ENCODE assay signal across 8 cellular contexts in genomic region chr19:7673995-7674667, GRCh38. TPM values are rescaled to one million over a fixed set of nuclear protein-coding genes. Genes with fewer than 3 reads are reported as not detected.
DNase-seq lines count a peak whose midpoint lies in the region; ATAC-seq and TF ChIP-seq lines count a peak whose summit lies in the region.

No MANE protein-coding gene starts in this region.

- no peak overlapping the region; the same call in 1 of the 2 replicates for H3K4me3 ChIP-seq in GM23338
- H3K4me3 ChIP-seq in hepatocyte: no peak overlapping the region
- no peak overlapping the region for H3K4me3 ChIP-seq in stomach

- no peak overlapping the region for H3K27ac Mint-ChIP-seq in GM23338

- H3K9me2 ChIP-seq in GM23338 (ENCODE audit: insufficient read depth) (no peaks in the 10 kb centered on the region), hepatocyte (replicated peaks; ENCODE audit: insufficient read depth) (no peaks in the 10 kb centered on the region)

- H3K9me3 ChIP-seq in hepatocyte (ENCODE audit: low read depth) (no peaks in the 10 kb centered on the region), stomach (peaks cover 0 to 7% (median 0%) of the 10 kb centered on the region in 4 donors)

- peak; percentile 86 for ATAC-seq in GM23338
- ATAC-seq in GM19324 (IDR thresholded peaks at IDR 0.05; ENCODE audit: low FRiP score, unreplicated experiment): no peak

- intact Hi-C loops in stomach (cut with DNase I; ENCODE audit: low total_unique reads): no loop called here

- no peak overlapping the region for H3K27ac ChIP-seq in GM23338 (ENCODE audit: low read depth)
- no peak overlapping the region for H3K27ac ChIP-seq in hepatocyte
- H3K27ac ChIP-seq in stomach: peak overlapping the region in 2 of 5 donors; percentile 46 to 50

- 45% methylated on average over 12 of the region's 12 CpGs for WGBS in hepatocyte (ENCODE audit: low lambda C conversion rate, missing lambda C conversion rate)
- WGBS in stomach, 5 donors: 30 to 39% (median 34%) methylated on average over 12 of the region's 12 CpGs

- H4K20me1 ChIP-seq in GM23338 (replicated peaks; ENCODE audit: insufficient read depth) (no peaks in the 10 kb centered on the region), hepatocyte (ENCODE audit: insufficient read depth, poor library complexity, severe bottlenecking) (no peaks in the 10 kb centered on the region)

- no peak for TF ChIP-seq EP300 in stomach (IDR thresholded peaks at IDR 0.05)

- H3K4me1 Mint-ChIP-seq in GM23338: peaks cover 8% of the 10 kb centered on the region; the same call in 2 of the 3 replicates

- H3K36me3 ChIP-seq in GM23338 (ENCODE audit: insufficient read depth): no peaks in the 10 kb centered on the region
- no peaks in the 10 kb centered on the region for H3K36me3 ChIP-seq in hepatocyte (replicated peaks; ENCODE audit: insufficient read depth, low read depth)
- H3K36me3 ChIP-seq in stomach: no peaks in the 10 kb centered on the region

- H3K4me2 ChIP-seq in GM23338 (no peak overlapping the region), hepatocyte (no peak overlapping the region)

- no peaks in the 10 kb centered on the region for H3F3A ChIP-seq in GM23338 (replicated peaks; ENCODE audit: low read depth)

- peaks cover 38% of the 10 kb centered on the region for H3K27me3 Mint-ChIP-seq in GM23338 (ENCODE audit: insufficient read depth, low read depth, poor library complexity)

- peak; percentile 87 for DNase-seq in AG08395 (ENCODE audit: low spot score)
- peak; percentile 87 for DNase-seq in GM23338 (ENCODE audit: low spot score)
- peak; percentile 69 for DNase-seq in NCI-H69 (lab: John Stamatoyannopoulos, UW)
- peak; percentile 31 for DNase-seq in activated naive CD4-positive, alpha-beta T cell treated with anti-CD3 and anti-CD28 coated beads, Interleukin-2, amount 50 U/mL, for 16 hours
- DNase-seq in hepatocyte (ENCODE audit: low spot score): peak; percentile 68
- DNase-seq in stomach: peak; percentile 70
- no peak for DNase-seq in central memory CD4-positive, alpha-beta T cell

- H2AFZ ChIP-seq in GM23338 (peak overlapping the region; percentile 21; the same call in 1 of the 2 replicates), hepatocyte (no peak overlapping the region)

- TF ChIP-seq CTCF in GM23338 (conservative IDR thresholded peaks at IDR 0.05; ENCODE audit: low read depth in 2 of 2): no peak
- no peak for TF ChIP-seq CTCF in hepatocyte (IDR thresholded peaks at IDR 0.05; ENCODE audit: poor library complexity)
- no peak for TF ChIP-seq CTCF in stomach (IDR thresholded peaks at IDR 0.05)

- H3K36me3 Mint-ChIP-seq in GM23338 (ENCODE audit: low read depth): no peaks in the 10 kb centered on the region

- no peak overlapping the region; the same call in 2 of the 3 replicates for H3K4me3 Mint-ChIP-seq in GM23338

- H3K4me1 ChIP-seq in GM23338 (ENCODE audit: insufficient read depth) (no peaks in the 10 kb centered on the region; the same call in 1 of the 2 replicates), hepatocyte (ENCODE audit: insufficient read depth) (no peaks in the 10 kb centered on the region), stomach (peaks cover 0 to 13% (median 4%) of the 10 kb centered on the region in 4 donors)

- TF ChIP-seq POLR2A in stomach (IDR thresholded peaks at IDR 0.05): no peak

- H3K79me2 ChIP-seq in GM23338 (replicated peaks; ENCODE audit: insufficient read depth): no peaks in the 10 kb centered on the region
- H3K79me2 ChIP-seq in hepatocyte: no peaks in the 10 kb centered on the region

- H3K9me3 Mint-ChIP-seq in GM23338: peaks cover 6% of the 10 kb centered on the region

- H3K27me3 ChIP-seq in GM23338 (ENCODE audit: insufficient read depth) (peaks cover 37% of the 10 kb centered on the region), hepatocyte (peaks cover 36% of the 10 kb centered on the region), stomach (peaks cover 0 to 86% (median 49%) of the 10 kb centered on the region in 3 donors)

TF ChIP-seq in GM23338, 12 proteins besides CTCF, POLR2A, EP300 and RAD21:
- no peak for TF ChIP-seq EZH2 (IDR thresholded peaks at IDR 0.05; ENCODE audit: low read depth, unreplicated experiment)
- no peak for TF ChIP-seq ZNF114 (CRISPR knock-in tag; IDR thresholded peaks at IDR 0.05)
- TF ChIP-seq CREB1 (CRISPR knock-in tag; IDR thresholded peaks at IDR 0.05; ENCODE audit: low read depth): no peak
- no peak for TF ChIP-seq STAT1 (IDR thresholded peaks at IDR 0.05; ENCODE audit: unreplicated experiment)

RNA-seq across cellular contexts. Expression of gene MCEMP1, which starts 2.8 kb away (rescaled TPM):
- not detected in 2 replicates for total RNA-seq in GM23338 (2014; rRNA removed; shearing (Covaris generic))
- polyA plus RNA-seq in GM23338 (2016; fragmentation: Nextera tagmentation; extraction: Ambion mirVana) (not detected in 2 replicates), hepatocyte (not detected in 2 replicates), stomach (1 to 10 TPM in 2 of 3 donors, under 1 TPM in 1; 0.65 to 9.1 (median 1.2) TPM)
- total RNA-seq in hepatocyte (not detected in 2 replicates), stomach (1 to 10 TPM in 1 of 5 donors, under 1 TPM in 2, not detected in 2; 0.37 to 7.0 (median 0.43) TPM)

RNA-seq across cellular contexts. Expression of gene RETN, which starts 5.3 kb away (rescaled TPM):
- total RNA-seq in GM23338 (2014; rRNA removed; shearing (Covaris generic)): not detected in 2 replicates
- not detected in 2 replicates for polyA plus RNA-seq in GM23338 (2016; fragmentation: Nextera tagmentation; extraction: Ambion mirVana)
- total RNA-seq in hepatocyte: not detected in 2 replicates
- 0.74 TPM in 1 of 2 replicates, not detected in the other for polyA plus RNA-seq in hepatocyte
- total RNA-seq in stomach: 1 to 10 TPM in 1 of 5 donors, not detected in 4; 9.6 TPM
- 10 to 100 TPM in 1 of 3 donors, 1 to 10 TPM in 1, not detected in 1; 6.2 to 41.4 TPM for polyA plus RNA-seq in stomach

RNA-seq across cellular contexts. Expression of gene TRAPPC5, which starts 6.5 kb away (rescaled TPM):
- 78.3 and 83.8 TPM in 2 replicates for total RNA-seq in GM23338 (2014; rRNA removed; shearing (Covaris generic))
- polyA plus RNA-seq in GM23338 (2016; fragmentation: Nextera tagmentation; extraction: Ambion mirVana) (252 and 284 TPM in 2 replicates), hepatocyte (175 and 187 TPM in 2 replicates), stomach (100 to 1,000 TPM; 108 to 203 (median 134) TPM)
- total RNA-seq in hepatocyte (64.6 and 80.4 TPM in 2 replicates), stomach (10 to 100 TPM in 3 of 5 donors, 1 to 10 TPM in 2; 4.5 to 20.6 (median 15.1) TPM)

RNA-seq across cellular contexts. Expression of gene FCER2, which starts 27.8 kb away (rescaled TPM):
- not detected in 2 replicates for total RNA-seq in GM23338 (2014; rRNA removed; shearing (Covaris generic))
- 0.29 and 0.38 TPM in 2 replicates for polyA plus RNA-seq in GM23338 (2016; fragmentation: Nextera tagmentation; extraction: Ambion mirVana)
- not detected in 2 replicates for total RNA-seq in hepatocyte
- polyA plus RNA-seq in hepatocyte: not detected in 2 replicates
- 1 to 10 TPM in 1 of 5 donors, not detected in 4; 1.5 TPM for total RNA-seq in stomach
- polyA plus RNA-seq in stomach: under 1 TPM in 1 of 3 donors, not detected in 2; 0.48 TPM

RNA-seq across cellular contexts. Expression of gene STXBP2, which starts 37.2 kb away (rescaled TPM):
- total RNA-seq in GM23338 (2014; rRNA removed; shearing (Covaris generic)): 37.6 and 55.8 TPM in 2 replicates
- polyA plus RNA-seq in GM23338 (2016; fragmentation: Nextera tagmentation; extraction: Ambion mirVana) (42.6 and 45.0 TPM in 2 replicates), hepatocyte (142 and 150 TPM in 2 replicates), stomach (100 to 1,000 TPM in 2 of 3 donors, 10 to 100 TPM in 1; 90.1 to 145 (median 130) TPM)
- total RNA-seq in hepatocyte (51.9 and 58.6 TPM in 2 replicates), stomach (100 to 1,000 TPM in 4 of 5 donors, 10 to 100 TPM in 1; 46.6 to 734 (median 167) TPM)
